ENCODE assay signal across 1 cellular context in the genomic region with DNA sequence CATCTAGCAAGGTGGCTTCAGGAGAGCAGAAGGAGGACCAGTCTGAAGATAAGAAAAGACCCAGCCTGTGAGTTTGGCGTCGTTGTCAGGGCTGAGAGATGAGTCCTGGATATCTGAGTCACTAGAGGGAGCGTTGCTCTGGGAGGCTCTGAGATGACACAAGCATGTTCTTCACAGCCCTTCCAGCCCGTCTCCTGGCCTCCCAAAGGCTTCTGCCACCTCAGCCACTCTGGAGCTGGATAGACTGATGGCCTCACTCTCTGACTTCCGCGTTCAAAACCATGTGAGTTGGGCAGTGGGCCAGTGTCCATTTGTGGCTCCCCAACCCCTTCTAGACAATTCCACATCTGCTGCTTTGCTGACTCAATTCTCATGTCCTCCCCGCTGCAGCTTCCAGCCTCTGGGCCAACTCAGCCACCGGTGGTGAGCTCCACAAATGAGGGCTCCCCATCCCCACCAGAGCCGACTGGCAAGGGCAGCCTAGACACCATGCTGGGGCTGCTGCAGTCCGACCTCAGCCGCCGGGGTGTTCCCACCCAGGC.
TF ChIP-seq lines count a peak whose summit lies in the region.

No MANE protein-coding gene starts in this region.

TF ChIP-seq in HepG2, 621 proteins besides CTCF, POLR2A, EP300 and RAD21:
- TF ChIP-seq, protein P1, sequence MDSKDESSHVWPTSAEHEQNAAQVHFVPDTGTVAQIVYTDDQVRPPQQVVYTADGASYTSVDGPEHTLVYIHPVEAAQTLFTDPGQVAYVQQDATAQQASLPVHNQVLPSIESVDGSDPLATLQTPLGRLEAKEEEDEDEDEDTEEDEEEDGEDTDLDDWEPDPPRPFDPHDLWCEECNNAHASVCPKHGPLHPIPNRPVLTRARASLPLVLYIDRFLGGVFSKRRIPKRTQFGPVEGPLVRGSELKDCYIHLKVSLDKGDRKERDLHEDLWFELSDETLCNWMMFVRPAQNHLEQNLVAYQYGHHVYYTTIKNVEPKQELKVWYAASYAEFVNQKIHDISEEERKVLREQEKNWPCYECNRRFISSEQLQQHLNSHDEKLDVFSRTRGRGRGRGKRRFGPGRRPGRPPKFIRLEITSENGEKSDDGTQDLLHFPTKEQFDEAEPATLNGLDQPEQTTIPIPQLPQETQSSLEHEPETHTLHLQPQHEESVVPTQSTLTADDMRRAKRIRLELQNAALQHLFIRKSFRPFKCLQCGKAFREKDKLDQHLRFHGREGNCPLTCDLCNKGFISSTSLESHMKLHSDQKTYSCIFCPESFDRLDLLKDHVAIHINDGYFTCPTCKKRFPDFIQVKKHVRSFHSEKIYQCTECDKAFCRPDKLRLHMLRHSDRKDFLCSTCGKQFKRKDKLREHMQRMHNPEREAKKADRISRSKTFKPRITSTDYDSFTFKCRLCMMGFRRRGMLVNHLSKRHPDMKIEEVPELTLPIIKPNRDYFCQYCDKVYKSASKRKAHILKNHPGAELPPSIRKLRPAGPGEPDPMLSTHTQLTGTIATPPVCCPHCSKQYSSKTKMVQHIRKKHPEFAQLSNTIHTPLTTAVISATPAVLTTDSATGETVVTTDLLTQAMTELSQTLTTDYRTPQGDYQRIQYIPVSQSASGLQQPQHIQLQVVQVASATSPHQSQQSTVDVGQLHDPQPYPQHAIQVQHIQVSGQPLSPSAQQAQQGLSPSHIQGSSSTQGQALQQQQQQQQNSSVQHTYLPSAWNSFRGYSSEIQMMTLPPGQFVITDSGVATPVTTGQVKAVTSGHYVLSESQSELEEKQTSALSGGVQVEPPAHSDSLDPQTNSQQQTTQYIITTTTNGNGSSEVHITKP (CRISPR knock-in tag; IDR thresholded peaks at IDR 0.05; ENCODE audit: low read depth): no peak
- no peak for TF ChIP-seq RXRB (CRISPR knock-in tag; IDR thresholded peaks at IDR 0.05; ENCODE audit: borderline replicate concordance)
- TF ChIP-seq AGO1 (IDR thresholded peaks at IDR 0.05; ENCODE audit: low read depth, low read length, poor library complexity, severe bottlenecking): peak; percentile 64
- TF ChIP-seq HIVEP1 (CRISPR knock-in tag; IDR thresholded peaks at IDR 0.05): 0 out of 2 replicates have a peak, but pooled peaks have one; percentile 46
- TF ChIP-seq ZMYM4 (CRISPR knock-in tag; IDR thresholded peaks at IDR 0.05): no peak
- TF ChIP-seq, protein P2, sequence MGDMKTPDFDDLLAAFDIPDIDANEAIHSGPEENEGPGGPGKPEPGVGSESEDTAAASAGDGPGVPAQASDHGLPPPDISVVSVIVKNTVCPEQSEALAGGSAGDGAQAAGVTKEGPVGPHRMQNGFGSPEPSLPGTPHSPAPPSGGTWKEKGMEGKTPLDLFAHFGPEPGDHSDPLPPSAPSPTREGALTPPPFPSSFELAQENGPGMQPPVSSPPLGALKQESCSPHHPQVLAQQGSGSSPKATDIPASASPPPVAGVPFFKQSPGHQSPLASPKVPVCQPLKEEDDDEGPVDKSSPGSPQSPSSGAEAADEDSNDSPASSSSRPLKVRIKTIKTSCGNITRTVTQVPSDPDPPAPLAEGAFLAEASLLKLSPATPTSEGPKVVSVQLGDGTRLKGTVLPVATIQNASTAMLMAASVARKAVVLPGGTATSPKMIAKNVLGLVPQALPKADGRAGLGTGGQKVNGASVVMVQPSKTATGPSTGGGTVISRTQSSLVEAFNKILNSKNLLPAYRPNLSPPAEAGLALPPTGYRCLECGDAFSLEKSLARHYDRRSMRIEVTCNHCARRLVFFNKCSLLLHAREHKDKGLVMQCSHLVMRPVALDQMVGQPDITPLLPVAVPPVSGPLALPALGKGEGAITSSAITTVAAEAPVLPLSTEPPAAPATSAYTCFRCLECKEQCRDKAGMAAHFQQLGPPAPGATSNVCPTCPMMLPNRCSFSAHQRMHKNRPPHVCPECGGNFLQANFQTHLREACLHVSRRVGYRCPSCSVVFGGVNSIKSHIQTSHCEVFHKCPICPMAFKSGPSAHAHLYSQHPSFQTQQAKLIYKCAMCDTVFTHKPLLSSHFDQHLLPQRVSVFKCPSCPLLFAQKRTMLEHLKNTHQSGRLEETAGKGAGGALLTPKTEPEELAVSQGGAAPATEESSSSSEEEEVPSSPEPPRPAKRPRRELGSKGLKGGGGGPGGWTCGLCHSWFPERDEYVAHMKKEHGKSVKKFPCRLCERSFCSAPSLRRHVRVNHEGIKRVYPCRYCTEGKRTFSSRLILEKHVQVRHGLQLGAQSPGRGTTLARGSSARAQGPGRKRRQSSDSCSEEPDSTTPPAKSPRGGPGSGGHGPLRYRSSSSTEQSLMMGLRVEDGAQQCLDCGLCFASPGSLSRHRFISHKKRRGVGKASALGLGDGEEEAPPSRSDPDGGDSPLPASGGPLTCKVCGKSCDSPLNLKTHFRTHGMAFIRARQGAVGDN (CRISPR knock-in tag; IDR thresholded peaks at IDR 0.05): 0 out of 2 replicates have a peak, but pooled peaks have one; percentile 14
- TF ChIP-seq FOXK2 (IDR thresholded peaks at IDR 0.05): no peak
- no peak for TF ChIP-seq HES4 (CRISPR knock-in tag; IDR thresholded peaks at IDR 0.05; ENCODE audit: borderline replicate concordance)
- TF ChIP-seq HNRNPLL (IDR thresholded peaks at IDR 0.05; ENCODE audit: low read depth, low read length, poor library complexity, severe bottlenecking): no peak
- no peak for TF ChIP-seq RARA (CRISPR knock-in tag; IDR thresholded peaks at IDR 0.05)
- peak; percentile 8; the same call in 1 of the 2 replicates for TF ChIP-seq SMC3 (IDR thresholded peaks at IDR 0.05; ENCODE audit: low read length)
- TF ChIP-seq, protein P3, sequence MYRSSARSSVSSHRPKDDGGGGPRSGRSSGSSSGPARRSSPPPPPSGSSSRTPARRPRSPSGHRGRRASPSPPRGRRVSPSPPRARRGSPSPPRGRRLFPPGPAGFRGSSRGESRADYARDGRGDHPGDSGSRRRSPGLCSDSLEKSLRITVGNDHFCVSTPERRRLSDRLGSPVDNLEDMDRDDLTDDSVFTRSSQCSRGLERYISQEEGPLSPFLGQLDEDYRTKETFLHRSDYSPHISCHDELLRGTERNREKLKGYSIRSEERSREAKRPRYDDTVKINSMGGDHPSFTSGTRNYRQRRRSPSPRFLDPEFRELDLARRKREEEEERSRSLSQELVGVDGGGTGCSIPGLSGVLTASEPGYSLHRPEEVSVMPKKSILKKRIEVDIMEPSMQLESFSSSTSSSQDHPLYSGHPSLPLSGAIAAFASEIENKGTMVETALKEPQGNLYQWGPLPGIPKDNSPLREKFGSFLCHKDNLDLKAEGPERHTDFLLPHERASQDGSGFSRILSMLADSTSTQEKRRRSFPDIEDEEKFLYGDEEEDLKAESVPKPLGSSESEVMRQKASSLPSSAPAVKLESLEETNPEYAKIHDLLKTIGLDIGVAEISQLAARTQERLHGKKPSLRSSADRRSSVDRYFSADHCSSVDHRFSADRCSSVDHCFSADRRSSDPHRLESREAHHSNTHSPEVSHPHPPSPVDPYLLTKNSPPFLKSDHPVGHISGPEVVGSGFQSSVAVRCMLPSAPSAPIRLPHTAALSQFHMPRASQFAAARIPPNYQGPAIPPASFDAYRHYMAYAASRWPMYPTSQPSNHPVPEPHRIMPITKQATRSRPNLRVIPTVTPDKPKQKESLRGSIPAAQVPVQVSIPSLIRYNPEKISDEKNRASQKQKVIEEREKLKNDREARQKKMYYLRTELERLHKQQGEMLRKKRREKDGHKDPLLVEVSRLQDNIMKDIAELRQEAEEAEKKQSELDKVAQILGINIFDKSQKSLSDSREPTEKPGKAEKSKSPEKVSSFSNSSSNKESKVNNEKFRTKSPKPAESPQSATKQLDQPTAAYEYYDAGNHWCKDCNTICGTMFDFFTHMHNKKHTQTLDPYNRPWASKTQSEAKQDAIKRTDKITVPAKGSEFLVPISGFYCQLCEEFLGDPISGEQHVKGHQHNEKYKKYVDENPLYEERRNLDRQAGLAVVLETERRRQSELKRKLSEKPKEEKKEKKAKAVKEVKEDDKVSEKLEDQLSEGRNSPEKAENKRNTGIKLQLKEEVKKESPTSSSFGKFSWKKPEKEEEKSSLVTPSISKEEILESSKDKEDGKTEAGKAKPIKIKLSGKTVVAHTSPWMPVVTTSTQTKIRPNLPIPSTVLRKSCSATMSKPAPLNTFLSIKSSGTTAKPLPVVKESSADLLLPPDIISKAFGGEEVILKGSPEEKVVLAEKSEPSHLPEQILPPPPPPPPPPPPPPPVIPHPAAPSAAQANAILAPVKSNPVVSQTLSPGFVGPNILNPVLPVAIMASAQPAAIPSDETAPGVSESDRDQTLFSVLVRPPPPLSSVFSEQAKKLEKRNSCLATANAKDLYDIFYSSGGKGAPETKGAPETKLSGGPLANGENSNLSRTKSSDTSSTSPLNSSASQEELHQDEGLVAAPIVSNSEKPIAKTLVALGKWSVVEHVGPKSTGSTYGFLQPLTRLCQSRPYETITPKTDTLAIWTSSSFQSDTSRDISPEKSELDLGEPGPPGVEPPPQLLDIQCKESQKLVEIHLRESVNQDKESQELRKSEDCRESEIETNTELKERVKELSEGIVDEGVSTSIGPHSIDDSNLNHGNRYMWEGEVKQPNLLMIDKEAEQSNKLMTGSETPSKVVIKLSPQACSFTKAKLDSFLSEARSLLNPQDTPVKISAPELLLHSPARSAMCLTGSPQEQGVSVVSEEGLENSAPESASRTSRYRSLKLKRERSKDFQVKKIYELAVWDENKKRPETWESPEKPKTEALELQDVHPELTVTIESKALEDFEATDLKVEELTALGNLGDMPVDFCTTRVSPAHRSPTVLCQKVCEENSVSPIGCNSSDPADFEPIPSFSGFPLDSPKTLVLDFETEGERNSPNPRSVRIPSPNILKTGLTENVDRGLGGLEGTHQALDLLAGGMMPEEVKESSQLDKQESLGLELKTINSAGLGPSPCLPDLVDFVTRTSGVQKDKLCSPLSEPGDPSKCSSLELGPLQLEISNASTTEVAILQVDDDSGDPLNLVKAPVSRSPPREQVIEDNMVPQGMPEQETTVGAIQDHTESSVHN (CRISPR knock-in tag; IDR thresholded peaks at IDR 0.05): no peak
